Comparison of ENCODE assay signal across 1 cellular context in genomic region chr22:31871475-31871874, GRCh38.
TF ChIP-seq lines count a peak whose summit lies in the region.

No MANE protein-coding gene starts in this region.

TF ChIP-seq in WTC11, 78 proteins besides CTCF, POLR2A, EP300 and RAD21 (continued from another document):
- no peak for TF ChIP-seq ARID4B (CRISPR knock-in tag; IDR thresholded peaks at IDR 0.05; ENCODE audit: borderline replicate concordance)
- TF ChIP-seq IRF2 (CRISPR knock-in tag; IDR thresholded peaks at IDR 0.05; ENCODE audit: borderline replicate concordance, low read depth): no peak
- TF ChIP-seq, protein P1, sequence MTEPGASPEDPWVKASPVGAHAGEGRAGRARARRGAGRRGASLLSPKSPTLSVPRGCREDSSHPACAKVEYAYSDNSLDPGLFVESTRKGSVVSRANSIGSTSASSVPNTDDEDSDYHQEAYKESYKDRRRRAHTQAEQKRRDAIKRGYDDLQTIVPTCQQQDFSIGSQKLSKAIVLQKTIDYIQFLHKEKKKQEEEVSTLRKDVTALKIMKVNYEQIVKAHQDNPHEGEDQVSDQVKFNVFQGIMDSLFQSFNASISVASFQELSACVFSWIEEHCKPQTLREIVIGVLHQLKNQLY (CRISPR knock-in tag; IDR thresholded peaks at IDR 0.05): no peak
- no peak for TF ChIP-seq JAZF1 (CRISPR knock-in tag; IDR thresholded peaks at IDR 0.05)
- no peak for TF ChIP-seq FOXJ3 (CRISPR knock-in tag; IDR thresholded peaks at IDR 0.05; ENCODE audit: borderline replicate concordance)
- TF ChIP-seq, protein P2, sequence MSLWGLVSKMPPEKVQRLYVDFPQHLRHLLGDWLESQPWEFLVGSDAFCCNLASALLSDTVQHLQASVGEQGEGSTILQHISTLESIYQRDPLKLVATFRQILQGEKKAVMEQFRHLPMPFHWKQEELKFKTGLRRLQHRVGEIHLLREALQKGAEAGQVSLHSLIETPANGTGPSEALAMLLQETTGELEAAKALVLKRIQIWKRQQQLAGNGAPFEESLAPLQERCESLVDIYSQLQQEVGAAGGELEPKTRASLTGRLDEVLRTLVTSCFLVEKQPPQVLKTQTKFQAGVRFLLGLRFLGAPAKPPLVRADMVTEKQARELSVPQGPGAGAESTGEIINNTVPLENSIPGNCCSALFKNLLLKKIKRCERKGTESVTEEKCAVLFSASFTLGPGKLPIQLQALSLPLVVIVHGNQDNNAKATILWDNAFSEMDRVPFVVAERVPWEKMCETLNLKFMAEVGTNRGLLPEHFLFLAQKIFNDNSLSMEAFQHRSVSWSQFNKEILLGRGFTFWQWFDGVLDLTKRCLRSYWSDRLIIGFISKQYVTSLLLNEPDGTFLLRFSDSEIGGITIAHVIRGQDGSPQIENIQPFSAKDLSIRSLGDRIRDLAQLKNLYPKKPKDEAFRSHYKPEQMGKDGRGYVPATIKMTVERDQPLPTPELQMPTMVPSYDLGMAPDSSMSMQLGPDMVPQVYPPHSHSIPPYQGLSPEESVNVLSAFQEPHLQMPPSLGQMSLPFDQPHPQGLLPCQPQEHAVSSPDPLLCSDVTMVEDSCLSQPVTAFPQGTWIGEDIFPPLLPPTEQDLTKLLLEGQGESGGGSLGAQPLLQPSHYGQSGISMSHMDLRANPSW (CRISPR knock-in tag; conservative IDR thresholded peaks at IDR 0.05; ENCODE audit: low read depth): no peak
- TF ChIP-seq, protein P3, sequence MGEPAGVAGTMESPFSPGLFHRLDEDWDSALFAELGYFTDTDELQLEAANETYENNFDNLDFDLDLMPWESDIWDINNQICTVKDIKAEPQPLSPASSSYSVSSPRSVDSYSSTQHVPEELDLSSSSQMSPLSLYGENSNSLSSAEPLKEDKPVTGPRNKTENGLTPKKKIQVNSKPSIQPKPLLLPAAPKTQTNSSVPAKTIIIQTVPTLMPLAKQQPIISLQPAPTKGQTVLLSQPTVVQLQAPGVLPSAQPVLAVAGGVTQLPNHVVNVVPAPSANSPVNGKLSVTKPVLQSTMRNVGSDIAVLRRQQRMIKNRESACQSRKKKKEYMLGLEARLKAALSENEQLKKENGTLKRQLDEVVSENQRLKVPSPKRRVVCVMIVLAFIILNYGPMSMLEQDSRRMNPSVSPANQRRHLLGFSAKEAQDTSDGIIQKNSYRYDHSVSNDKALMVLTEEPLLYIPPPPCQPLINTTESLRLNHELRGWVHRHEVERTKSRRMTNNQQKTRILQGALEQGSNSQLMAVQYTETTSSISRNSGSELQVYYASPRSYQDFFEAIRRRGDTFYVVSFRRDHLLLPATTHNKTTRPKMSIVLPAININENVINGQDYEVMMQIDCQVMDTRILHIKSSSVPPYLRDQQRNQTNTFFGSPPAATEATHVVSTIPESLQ (CRISPR knock-in tag; IDR thresholded peaks at IDR 0.05): no peak
- TF ChIP-seq, protein P4, sequence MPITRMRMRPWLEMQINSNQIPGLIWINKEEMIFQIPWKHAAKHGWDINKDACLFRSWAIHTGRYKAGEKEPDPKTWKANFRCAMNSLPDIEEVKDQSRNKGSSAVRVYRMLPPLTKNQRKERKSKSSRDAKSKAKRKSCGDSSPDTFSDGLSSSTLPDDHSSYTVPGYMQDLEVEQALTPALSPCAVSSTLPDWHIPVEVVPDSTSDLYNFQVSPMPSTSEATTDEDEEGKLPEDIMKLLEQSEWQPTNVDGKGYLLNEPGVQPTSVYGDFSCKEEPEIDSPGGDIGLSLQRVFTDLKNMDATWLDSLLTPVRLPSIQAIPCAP (CRISPR knock-in tag; IDR thresholded peaks at IDR 0.05): no peak
- TF ChIP-seq ZNF317 (CRISPR knock-in tag; IDR thresholded peaks at IDR 0.05; ENCODE audit: borderline replicate concordance, low read depth): no peak
TF ChIP-seq in WTC11: peak in this region for 0.
